ENCODE assay signal across 17 cellular contexts in genomic region chr10:101671453-101671852, GRCh38. TPM values are rescaled to one million over a fixed set of nuclear protein-coding genes. Genes with fewer than 3 reads are reported as not detected.
DNase-seq lines count a peak whose midpoint lies in the region; ATAC-seq and TF ChIP-seq lines count a peak whose summit lies in the region.
"Had no signal": no experiment of that assay in that cellular context is flagged by ENCODE, and none has a peak within 500 bp of the region (broad histone marks: within the 10 kb centered on the region; RNA-seq: fewer than 3 reads in every experiment).

No MANE protein-coding gene starts in this region.

- peaks cover 4% of the 10 kb centered on the region for H3K4me1 ChIP-seq in right cardiac atrium (ENCODE audit: control insufficient read depth, insufficient read depth, low read length)

- H3K27me3 ChIP-seq in right cardiac atrium (ENCODE audit: control insufficient read depth, insufficient read depth), result no peaks in the 10 kb centered on the region
- H3K27me3 ChIP-seq: body of pancreas, dorsolateral prefrontal cortex, right atrium auricular region had no signal

- H3K9me3 ChIP-seq in right cardiac atrium (ENCODE audit: control insufficient read depth, low read length), result no peaks in the 10 kb centered on the region
- H3K9me3 ChIP-seq: body of pancreas had no signal

- DNase-seq in GM12864 (ENCODE audit: low read depth), result peak; percentile 44
- peak; percentile 10 for DNase-seq in NAMALWA (ENCODE audit: low spot score)
- no peak for DNase-seq in NCI-H345 (lab: John Stamatoyannopoulos, UW)
- no peak for DNase-seq in NCI-H2227 treated with DMSO at 0.1 percent for 48 hours (lab: John Stamatoyannopoulos, UW)
- DNase-seq in right cardiac atrium, result no peak
- DNase-seq in left colon, result no peak
- DNase-seq: AML-193; body of pancreas; dorsolateral prefrontal cortex; hypothalamus; left ventricle myocardium inferior; NCI-H2107; stimulated activated CD4-positive, alpha-beta T cell treated with anti-CD3 and anti-CD28 coated beads, Interleukin-1b, Interleukin-23, amount 100 ng/mL, for 48 hours; stimulated activated CD8-positive, alpha-beta memory T cell treated with anti-CD3 and anti-CD28 coated beads, Interleukin-4, amount 100 ng/mL, for 48 hours had no signal

- H3K4me3 ChIP-seq in GM12864 (ENCODE audit: low read depth, low read length), result no peak overlapping the region
- H3K4me3 ChIP-seq in right cardiac atrium (ENCODE audit: low read length), result no peak overlapping the region
- H3K4me3 ChIP-seq: body of pancreas, dorsolateral prefrontal cortex, left ventricle myocardium inferior, right atrium auricular region had no signal

- H3K27ac ChIP-seq in right cardiac atrium (ENCODE audit: low read length), result no peak overlapping the region
- H3K27ac ChIP-seq: body of pancreas, dorsolateral prefrontal cortex, right atrium auricular region had no signal

- 99% methylated on average over 1 of the region's 1 CpG for whole genome bisulfite sequencing in right cardiac atrium

- intact Hi-C loops in right cardiac atrium (cut with DNase I) (no loop called here), left colon (cut with DNase I, micrococcal nuclease) (no loop called here)

- peak; percentile 78 for ATAC-seq in GM18867 (IDR thresholded peaks at IDR 0.05; ENCODE audit: unreplicated experiment)
- peak; percentile 60 for ATAC-seq in GM21825 (IDR thresholded peaks at IDR 0.05; ENCODE audit: unreplicated experiment)
- ATAC-seq in right cardiac atrium, result no peak
- no peak for ATAC-seq in left colon
- ATAC-seq: body of pancreas had no signal

- TF ChIP-seq CTCF in GM12864 (IDR thresholded peaks at IDR 0.05; ENCODE audit: low read depth, low read length, missing control alignments), result no peak

RNA-seq across cellular contexts. Expression of gene FBXW4, which starts 23.5 kb away (rescaled TPM):
- total RNA-seq in right cardiac atrium, result 100 to 1,000 TPM; 115 to 144 (median 125) TPM
- polyA plus RNA-seq in right cardiac atrium, result 81.8 TPM
- total RNA-seq in left colon, result 10 to 100 TPM; 57.3 to 57.5 TPM

Comparison
In these comparisons a context has a peak if more than half of its experiments do, and no peak if none do; other contexts are left out.
1. DNase-seq: peak in GM12864 (single experiment) and NAMALWA (single experiment); none in NCI-H345 (single experiment), NCI-H2227 treated with DMSO at 0.1 percent for 48 hours (single experiment), right cardiac atrium (0 of 3) and left colon (0 of 2).
2. ATAC-seq: peak in GM18867 (single experiment) and GM21825 (single experiment); none in right cardiac atrium (0 of 2) and left colon (single experiment).